ENCODE assay signal across 8 cellular contexts in genomic region chr9:127568971-127569818, GRCh38. TPM values are rescaled to one million over a fixed set of nuclear protein-coding genes. Genes with fewer than 3 reads are reported as not detected.
DNase-seq lines count a peak whose midpoint lies in the region; ATAC-seq and TF ChIP-seq lines count a peak whose summit lies in the region.

No MANE protein-coding gene starts in this region.

- H3K4me3 ChIP-seq in dorsolateral prefrontal cortex (peak overlapping the region; percentile 45 to 87 (median 67)), lower leg skin (ENCODE audit: low read depth, poor library complexity, severe bottlenecking) (peak overlapping the region; percentile 72)

- CTCF ChIA-PET in activated CD4-positive, alpha-beta memory T cell treated with anti-CD3 and anti-CD28 coated beads, Interleukin-2, amount 10 ng/mL, durations not matched to agents 7 days and 5 days (lab: Charles Lee), result interaction anchor here (0.6 to 1.9 kb wide), 8 partner anchors 9 to 421 kb away, joined by 3 to 12 read pairs (median 4); partner anchors contain the start of gene TOR2A

- peaks cover 29% of the 10 kb centered on the region for H3K36me3 Mint-ChIP-seq in activated CD4-positive, alpha-beta memory T cell treated with anti-CD3 and anti-CD28 coated beads, Interleukin-2, amount 10 ng/mL, durations not matched to agents 7 days and 5 days (ENCODE audit: low read depth)

- peak overlapping the region; percentile 96 for H3K27ac Mint-ChIP-seq in activated CD4-positive, alpha-beta memory T cell treated with anti-CD3 and anti-CD28 coated beads, Interleukin-2, amount 10 ng/mL, durations not matched to agents 7 days and 5 days

- TF ChIP-seq CTCF in dorsolateral prefrontal cortex (IDR thresholded peaks at IDR 0.05 in 54 of 56, conservative IDR thresholded peaks at IDR 0.05 in 2 of 56; ENCODE audit: low read depth in 1 of 56, partially characterized antibody in 56 of 56) (no peak), lower leg skin (IDR thresholded peaks at IDR 0.05) (no peak)

- H3K27me3 Mint-ChIP-seq in activated CD4-positive, alpha-beta memory T cell treated with anti-CD3 and anti-CD28 coated beads, Interleukin-2, amount 10 ng/mL, durations not matched to agents 7 days and 5 days, result no peaks in the 10 kb centered on the region

- ATAC-seq in HG02759 (IDR thresholded peaks at IDR 0.05; ENCODE audit: unreplicated experiment), result peak; percentile 69

- DNase-seq in D341Med (ENCODE audit: low spot score) (peak; percentile 99), NCI-H526 treated with DMSO at 0.1 percent for 48 hours (lab: John Stamatoyannopoulos, UW) (peak; percentile 21), dorsolateral prefrontal cortex (peak in 2 of 10 donors; percentile 56 to 79), lower leg skin (ENCODE audit: low spot score in 2 of 2) (peak; percentile 70 to 95), KBM-7 (no peak)
- peak; percentile 87 for DNase-seq in activated CD4-positive, alpha-beta memory T cell treated with anti-CD3 and anti-CD28 coated beads, Interleukin-2, amount 10 ng/mL, durations not matched to agents 7 days and 5 days
- DNase-seq in stimulated activated CD4-positive, alpha-beta T cell treated with anti-CD3 and anti-CD28 coated beads, TNF-alpha, amount 100 ng/mL, for 1 hour (ENCODE audit: low read depth in 3 of 3, low spot score in 1 of 3), result peak; percentile 39 to 64 (median 60)

- H3K27me3 ChIP-seq in dorsolateral prefrontal cortex, result no peaks in the 10 kb centered on the region

- intact Hi-C loops in dorsolateral prefrontal cortex (cut with DNase I) (no loop called here), lower leg skin (cut with DNase I; ENCODE audit: low total_unique reads) (no loop called here)

- WGBS in lower leg skin, 2 donors, result 1 to 2% methylated on average over 25 to 37 of the region's 76 CpGs

- in situ Hi-C loops in KBM-7 (cut with MboI; ENCODE audit: low pct_unique_long_range_greater_than_20kb, low sequenced_read_pairs), result no loop called here

- H3K27ac ChIP-seq in dorsolateral prefrontal cortex, result peak overlapping the region in 51 of 59 donors; percentile 8 to 89 (median 67)

- peak overlapping the region; percentile 87 for H3K4me3 Mint-ChIP-seq in activated CD4-positive, alpha-beta memory T cell treated with anti-CD3 and anti-CD28 coated beads, Interleukin-2, amount 10 ng/mL, durations not matched to agents 7 days and 5 days

- no peak for TF ChIP-seq POLR2A in lower leg skin (IDR thresholded peaks at IDR 0.05)

- POLR2A ChIA-PET in activated CD4-positive, alpha-beta memory T cell treated with anti-CD3 and anti-CD28 coated beads, Interleukin-2, amount 10 ng/mL, durations not matched to agents 7 days and 5 days (lab: Charles Lee), result interaction anchor here (0.9 to 4.8 kb wide), 18 partner anchors 7 to 337 kb away, joined by 3 to 60 read pairs (median 4); partner anchors contain the start of genes CDK9, LRSAM1, RPL12 and TOR2A

- H3K9me3 Mint-ChIP-seq in activated CD4-positive, alpha-beta memory T cell treated with anti-CD3 and anti-CD28 coated beads, Interleukin-2, amount 10 ng/mL, durations not matched to agents 7 days and 5 days, result no peaks in the 10 kb centered on the region

- H3K4me1 Mint-ChIP-seq in activated CD4-positive, alpha-beta memory T cell treated with anti-CD3 and anti-CD28 coated beads, Interleukin-2, amount 10 ng/mL, durations not matched to agents 7 days and 5 days, result peaks cover 74% of the 10 kb centered on the region

RNA-seq across cellular contexts. Expression of gene STXBP1, which starts 42.9 kb away (rescaled TPM):
- 10 to 100 TPM; 23.2 to 23.4 TPM for total RNA-seq in activated CD4-positive, alpha-beta memory T cell treated with anti-CD3 and anti-CD28 coated beads, Interleukin-2, amount 10 ng/mL, durations not matched to agents 7 days and 5 days
- total RNA-seq in dorsolateral prefrontal cortex (1,000 to 10,000 TPM in 52 of 120 experiments, 100 to 1,000 TPM in 68; 334 to 1,348 (median 969) TPM), lower leg skin (10 to 100 TPM; 17.4 to 66.8 (median 30.5) TPM)

Comparison
In these comparisons a context has a peak if more than half of its experiments do, and no peak if none do; other contexts are left out.
1. RNA of gene STXBP1, which starts 42.9 kb away (total RNA-seq): 334 to 1,348 TPM in dorsolateral prefrontal cortex; 17.4 to 66.8 TPM in lower leg skin and 23.2 to 23.4 TPM in activated CD4-positive, alpha-beta memory T cell treated with anti-CD3 and anti-CD28 coated beads, Interleukin-2, amount 10 ng/mL, durations not matched to agents 7 days and 5 days; every median in the first group is over 4 times any median in the second.